Comparison of ENCODE assay signal across 8 cellular contexts in the genomic region with DNA sequence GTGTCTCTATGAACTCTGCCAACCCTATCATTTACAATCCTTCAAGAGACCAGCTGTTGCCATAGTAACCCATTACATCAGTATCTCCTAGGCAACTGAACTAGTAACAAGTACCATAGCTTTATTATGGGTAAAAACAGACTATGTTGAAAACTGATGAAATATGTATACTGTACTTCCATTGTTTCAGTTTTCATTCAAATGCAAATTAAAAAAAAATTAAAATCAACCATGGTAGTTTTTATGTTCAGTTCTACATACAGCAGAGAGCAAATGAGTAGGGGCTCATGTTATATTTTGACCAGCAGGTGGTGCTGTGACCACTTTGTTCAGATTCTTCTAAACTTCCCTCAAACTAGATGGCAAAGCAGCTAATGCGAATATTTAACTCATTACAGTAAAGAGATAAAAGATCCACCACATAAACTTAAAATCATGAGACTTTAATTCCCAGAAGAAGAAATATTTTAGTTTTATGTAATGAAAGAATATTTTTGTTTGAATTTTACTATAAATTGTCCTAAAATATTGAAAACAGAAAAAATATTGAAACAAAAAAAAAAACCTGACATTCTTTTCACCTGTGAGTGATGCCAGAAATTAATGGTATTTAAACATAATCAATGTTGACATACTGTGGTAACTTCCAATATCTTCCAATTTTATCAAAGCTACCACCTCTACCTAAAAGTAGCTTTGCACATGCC.
DNase-seq lines count a peak whose midpoint lies in the region; ATAC-seq and TF ChIP-seq lines count a peak whose summit lies in the region.

No MANE protein-coding gene starts in this region.

- TF ChIP-seq RAD21 in liver (IDR thresholded peaks at IDR 0.05) = peak; percentile 88 to 89

- no peaks in the 10 kb centered on the region for H3K9me3 ChIP-seq in liver (ENCODE audit: control insufficient read depth in 4 of 4, low read length in 3 of 4)

- peak; percentile 51 for ATAC-seq in HG03175 (IDR thresholded peaks at IDR 0.05; ENCODE audit: unreplicated experiment)

- H3K36me3 ChIP-seq in liver (ENCODE audit: control insufficient read depth in 4 of 4, insufficient read depth in 3 of 4, low read depth in 1 of 4, low read length in 3 of 4) = no peaks in the 10 kb centered on the region

- peaks cover 0 to 2% (median 0%) of the 10 kb centered on the region in 4 donors for H3K27me3 ChIP-seq in liver (ENCODE audit: control insufficient read depth in 4 of 4, insufficient read depth in 4 of 4, low read length in 3 of 4)

- TF ChIP-seq CTCF in WI38 (IDR thresholded peaks at IDR 0.05; ENCODE audit: low read depth, low read length) (peak; percentile 50; the same call in 1 of the 2 replicates), choroid plexus epithelial cell (conservative IDR thresholded peaks at IDR 0.05; ENCODE audit: low read depth, low read length) (peak; percentile 73), liver (IDR thresholded peaks at IDR 0.05; ENCODE audit: low read depth, low read length, missing input control) (peak; percentile 81)

- H3K4me1 ChIP-seq in liver (ENCODE audit: control insufficient read depth in 4 of 4, insufficient read depth in 4 of 4, low read length in 3 of 4) = no peaks in the 10 kb centered on the region

- 6% methylated on average over 1 of the region's 1 CpG for WGBS in liver

- H3K4me3 ChIP-seq in WI38 (ENCODE audit: low read depth, low read length) (no peak overlapping the region), choroid plexus epithelial cell (ENCODE audit: low read depth, low read length) (no peak overlapping the region), liver (ENCODE audit: low read depth in 1 of 3, low read length in 3 of 3) (no peak overlapping the region)

- peak; percentile 60 for DNase-seq in activated gamma-delta T cell treated with Interleukin-2 at 50 U/mL for 16 hours
- DNase-seq in activated gamma-delta T cell (lab: John Stamatoyannopoulos, UW) = no peak
- DNase-seq in NCI-H226 = peak; percentile 15
- DNase-seq in choroid plexus epithelial cell (ENCODE audit: low read depth) = peak; percentile 91
- DNase-seq in stimulated activated CD8-positive, alpha-beta memory T cell treated with anti-CD3 and anti-CD28 coated beads, Interleukin-12 subunit alpha, Interleukin-12 subunit beta, amount 100 ng/mL, for 24 hours (ENCODE audit: extremely low read depth) = peak; percentile 16

- no peak overlapping the region for H3K9ac ChIP-seq in liver (ENCODE audit: low read depth in 1 of 2, low read length in 2 of 2)

- H3K27ac ChIP-seq in liver (ENCODE audit: low read depth in 1 of 2, low read length in 2 of 2) = no peak overlapping the region

TF ChIP-seq in liver, 16 proteins besides CTCF, POLR2A, EP300 and RAD21:
- TF ChIP-seq NR2F2 (IDR thresholded peaks at IDR 0.05) = no peak
- no peak for TF ChIP-seq HNF4A (conservative IDR thresholded peaks at IDR 0.05)
- TF ChIP-seq, protein P1, sequence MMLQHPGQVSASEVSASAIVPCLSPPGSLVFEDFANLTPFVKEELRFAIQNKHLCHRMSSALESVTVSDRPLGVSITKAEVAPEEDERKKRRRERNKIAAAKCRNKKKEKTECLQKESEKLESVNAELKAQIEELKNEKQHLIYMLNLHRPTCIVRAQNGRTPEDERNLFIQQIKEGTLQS (IDR thresholded peaks at IDR 0.05) = no peak
- TF ChIP-seq, protein P2, sequence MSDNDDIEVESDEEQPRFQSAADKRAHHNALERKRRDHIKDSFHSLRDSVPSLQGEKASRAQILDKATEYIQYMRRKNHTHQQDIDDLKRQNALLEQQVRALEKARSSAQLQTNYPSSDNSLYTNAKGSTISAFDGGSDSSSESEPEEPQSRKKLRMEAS (IDR thresholded peaks at IDR 0.05) = no peak
- no peak for TF ChIP-seq SP1 (IDR thresholded peaks at IDR 0.05)
- TF ChIP-seq HNF4G (IDR thresholded peaks at IDR 0.05) = no peak
- TF ChIP-seq EGR1 (IDR thresholded peaks at IDR 0.05; ENCODE audit: low read depth in 2 of 2) = no peak
- no peak for TF ChIP-seq JUND (IDR thresholded peaks at IDR 0.05)
- no peak for TF ChIP-seq TAF1 (conservative IDR thresholded peaks at IDR 0.05)
- TF ChIP-seq GABPA (IDR thresholded peaks at IDR 0.05 in 1 of 2, conservative IDR thresholded peaks at IDR 0.05 in 1 of 2) = no peak
- TF ChIP-seq, protein P3, sequence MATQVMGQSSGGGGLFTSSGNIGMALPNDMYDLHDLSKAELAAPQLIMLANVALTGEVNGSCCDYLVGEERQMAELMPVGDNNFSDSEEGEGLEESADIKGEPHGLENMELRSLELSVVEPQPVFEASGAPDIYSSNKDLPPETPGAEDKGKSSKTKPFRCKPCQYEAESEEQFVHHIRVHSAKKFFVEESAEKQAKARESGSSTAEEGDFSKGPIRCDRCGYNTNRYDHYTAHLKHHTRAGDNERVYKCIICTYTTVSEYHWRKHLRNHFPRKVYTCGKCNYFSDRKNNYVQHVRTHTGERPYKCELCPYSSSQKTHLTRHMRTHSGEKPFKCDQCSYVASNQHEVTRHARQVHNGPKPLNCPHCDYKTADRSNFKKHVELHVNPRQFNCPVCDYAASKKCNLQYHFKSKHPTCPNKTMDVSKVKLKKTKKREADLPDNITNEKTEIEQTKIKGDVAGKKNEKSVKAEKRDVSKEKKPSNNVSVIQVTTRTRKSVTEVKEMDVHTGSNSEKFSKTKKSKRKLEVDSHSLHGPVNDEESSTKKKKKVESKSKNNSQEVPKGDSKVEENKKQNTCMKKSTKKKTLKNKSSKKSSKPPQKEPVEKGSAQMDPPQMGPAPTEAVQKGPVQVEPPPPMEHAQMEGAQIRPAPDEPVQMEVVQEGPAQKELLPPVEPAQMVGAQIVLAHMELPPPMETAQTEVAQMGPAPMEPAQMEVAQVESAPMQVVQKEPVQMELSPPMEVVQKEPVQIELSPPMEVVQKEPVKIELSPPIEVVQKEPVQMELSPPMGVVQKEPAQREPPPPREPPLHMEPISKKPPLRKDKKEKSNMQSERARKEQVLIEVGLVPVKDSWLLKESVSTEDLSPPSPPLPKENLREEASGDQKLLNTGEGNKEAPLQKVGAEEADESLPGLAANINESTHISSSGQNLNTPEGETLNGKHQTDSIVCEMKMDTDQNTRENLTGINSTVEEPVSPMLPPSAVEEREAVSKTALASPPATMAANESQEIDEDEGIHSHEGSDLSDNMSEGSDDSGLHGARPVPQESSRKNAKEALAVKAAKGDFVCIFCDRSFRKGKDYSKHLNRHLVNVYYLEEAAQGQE (IDR thresholded peaks at IDR 0.05) = no peak
- TF ChIP-seq, protein P4, sequence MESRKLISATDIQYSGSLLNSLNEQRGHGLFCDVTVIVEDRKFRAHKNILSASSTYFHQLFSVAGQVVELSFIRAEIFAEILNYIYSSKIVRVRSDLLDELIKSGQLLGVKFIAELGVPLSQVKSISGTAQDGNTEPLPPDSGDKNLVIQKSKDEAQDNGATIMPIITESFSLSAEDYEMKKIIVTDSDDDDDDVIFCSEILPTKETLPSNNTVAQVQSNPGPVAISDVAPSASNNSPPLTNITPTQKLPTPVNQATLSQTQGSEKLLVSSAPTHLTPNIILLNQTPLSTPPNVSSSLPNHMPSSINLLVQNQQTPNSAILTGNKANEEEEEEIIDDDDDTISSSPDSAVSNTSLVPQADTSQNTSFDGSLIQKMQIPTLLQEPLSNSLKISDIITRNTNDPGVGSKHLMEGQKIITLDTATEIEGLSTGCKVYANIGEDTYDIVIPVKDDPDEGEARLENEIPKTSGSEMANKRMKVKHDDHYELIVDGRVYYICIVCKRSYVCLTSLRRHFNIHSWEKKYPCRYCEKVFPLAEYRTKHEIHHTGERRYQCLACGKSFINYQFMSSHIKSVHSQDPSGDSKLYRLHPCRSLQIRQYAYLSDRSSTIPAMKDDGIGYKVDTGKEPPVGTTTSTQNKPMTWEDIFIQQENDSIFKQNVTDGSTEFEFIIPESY (IDR thresholded peaks at IDR 0.05) = no peak
- no peak for TF ChIP-seq RXRA (IDR thresholded peaks at IDR 0.05)
- TF ChIP-seq YY1 (IDR thresholded peaks at IDR 0.05) = no peak
- TF ChIP-seq FOXA1 (IDR thresholded peaks at IDR 0.05) = no peak
- no peak for TF ChIP-seq FOXA2 (IDR thresholded peaks at IDR 0.05)
